3 cellular contexts compared by ENCODE assay signal in the genomic region with DNA sequence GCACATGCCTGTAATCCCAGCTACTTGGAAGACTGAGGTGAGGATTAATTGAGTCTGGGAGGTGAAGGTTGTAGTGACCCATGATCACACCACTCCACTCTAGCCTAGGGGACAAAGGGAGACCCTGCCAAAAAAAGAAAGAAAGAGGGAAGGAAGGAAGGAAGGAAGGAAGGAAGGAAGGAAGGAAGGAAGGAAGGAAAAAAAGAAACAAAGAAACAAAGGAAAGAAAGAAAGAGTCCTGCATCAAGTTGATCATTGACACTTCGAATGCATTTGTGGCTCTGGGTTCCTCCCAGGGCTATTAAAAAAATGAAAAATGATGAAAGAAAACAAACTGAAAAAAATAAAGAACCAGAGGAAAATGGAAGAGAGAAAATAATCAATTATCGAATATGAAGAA.
A peak's percentile ranks its signal among the peaks of the same experiment; 100 is the strongest.
TF ChIP-seq lines count a peak whose summit lies in the region.

No MANE protein-coding gene starts in this region.

TF ChIP-seq in HEK293, 187 proteins besides CTCF, POLR2A, EP300 and RAD21:
- TF ChIP-seq, protein P1, sequence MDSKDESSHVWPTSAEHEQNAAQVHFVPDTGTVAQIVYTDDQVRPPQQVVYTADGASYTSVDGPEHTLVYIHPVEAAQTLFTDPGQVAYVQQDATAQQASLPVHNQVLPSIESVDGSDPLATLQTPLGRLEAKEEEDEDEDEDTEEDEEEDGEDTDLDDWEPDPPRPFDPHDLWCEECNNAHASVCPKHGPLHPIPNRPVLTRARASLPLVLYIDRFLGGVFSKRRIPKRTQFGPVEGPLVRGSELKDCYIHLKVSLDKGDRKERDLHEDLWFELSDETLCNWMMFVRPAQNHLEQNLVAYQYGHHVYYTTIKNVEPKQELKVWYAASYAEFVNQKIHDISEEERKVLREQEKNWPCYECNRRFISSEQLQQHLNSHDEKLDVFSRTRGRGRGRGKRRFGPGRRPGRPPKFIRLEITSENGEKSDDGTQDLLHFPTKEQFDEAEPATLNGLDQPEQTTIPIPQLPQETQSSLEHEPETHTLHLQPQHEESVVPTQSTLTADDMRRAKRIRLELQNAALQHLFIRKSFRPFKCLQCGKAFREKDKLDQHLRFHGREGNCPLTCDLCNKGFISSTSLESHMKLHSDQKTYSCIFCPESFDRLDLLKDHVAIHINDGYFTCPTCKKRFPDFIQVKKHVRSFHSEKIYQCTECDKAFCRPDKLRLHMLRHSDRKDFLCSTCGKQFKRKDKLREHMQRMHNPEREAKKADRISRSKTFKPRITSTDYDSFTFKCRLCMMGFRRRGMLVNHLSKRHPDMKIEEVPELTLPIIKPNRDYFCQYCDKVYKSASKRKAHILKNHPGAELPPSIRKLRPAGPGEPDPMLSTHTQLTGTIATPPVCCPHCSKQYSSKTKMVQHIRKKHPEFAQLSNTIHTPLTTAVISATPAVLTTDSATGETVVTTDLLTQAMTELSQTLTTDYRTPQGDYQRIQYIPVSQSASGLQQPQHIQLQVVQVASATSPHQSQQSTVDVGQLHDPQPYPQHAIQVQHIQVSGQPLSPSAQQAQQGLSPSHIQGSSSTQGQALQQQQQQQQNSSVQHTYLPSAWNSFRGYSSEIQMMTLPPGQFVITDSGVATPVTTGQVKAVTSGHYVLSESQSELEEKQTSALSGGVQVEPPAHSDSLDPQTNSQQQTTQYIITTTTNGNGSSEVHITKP (tag by site-specific recombination; IDR thresholded peaks at IDR 0.05) = no peak
- TF ChIP-seq ZNF366 (tag by site-specific recombination; conservative IDR thresholded peaks at IDR 0.05) = peak; percentile 93

TF ChIP-seq in K562, 482 proteins besides CTCF, POLR2A, EP300 and RAD21:
- peak; percentile 12; the same call in 1 of the 2 replicates for TF ChIP-seq HBP1 (CRISPR knock-in tag; IDR thresholded peaks at IDR 0.05)
- TF ChIP-seq, protein P2, sequence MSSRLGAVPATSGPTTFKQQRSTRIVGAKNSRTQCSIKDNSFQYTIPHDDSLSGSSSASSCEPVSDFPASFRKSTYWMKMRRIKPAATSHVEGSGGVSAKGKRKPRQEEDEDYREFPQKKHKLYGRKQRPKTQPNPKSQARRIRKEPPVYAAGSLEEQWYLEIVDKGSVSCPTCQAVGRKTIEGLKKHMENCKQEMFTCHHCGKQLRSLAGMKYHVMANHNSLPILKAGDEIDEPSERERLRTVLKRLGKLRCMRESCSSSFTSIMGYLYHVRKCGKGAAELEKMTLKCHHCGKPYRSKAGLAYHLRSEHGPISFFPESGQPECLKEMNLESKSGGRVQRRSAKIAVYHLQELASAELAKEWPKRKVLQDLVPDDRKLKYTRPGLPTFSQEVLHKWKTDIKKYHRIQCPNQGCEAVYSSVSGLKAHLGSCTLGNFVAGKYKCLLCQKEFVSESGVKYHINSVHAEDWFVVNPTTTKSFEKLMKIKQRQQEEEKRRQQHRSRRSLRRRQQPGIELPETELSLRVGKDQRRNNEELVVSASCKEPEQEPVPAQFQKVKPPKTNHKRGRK (tag; IDR thresholded peaks at IDR 0.05) = peak; percentile 84
- no peak for TF ChIP-seq MAFF (IDR thresholded peaks at IDR 0.05; ENCODE audit: low read length)
- TF ChIP-seq, protein P3, sequence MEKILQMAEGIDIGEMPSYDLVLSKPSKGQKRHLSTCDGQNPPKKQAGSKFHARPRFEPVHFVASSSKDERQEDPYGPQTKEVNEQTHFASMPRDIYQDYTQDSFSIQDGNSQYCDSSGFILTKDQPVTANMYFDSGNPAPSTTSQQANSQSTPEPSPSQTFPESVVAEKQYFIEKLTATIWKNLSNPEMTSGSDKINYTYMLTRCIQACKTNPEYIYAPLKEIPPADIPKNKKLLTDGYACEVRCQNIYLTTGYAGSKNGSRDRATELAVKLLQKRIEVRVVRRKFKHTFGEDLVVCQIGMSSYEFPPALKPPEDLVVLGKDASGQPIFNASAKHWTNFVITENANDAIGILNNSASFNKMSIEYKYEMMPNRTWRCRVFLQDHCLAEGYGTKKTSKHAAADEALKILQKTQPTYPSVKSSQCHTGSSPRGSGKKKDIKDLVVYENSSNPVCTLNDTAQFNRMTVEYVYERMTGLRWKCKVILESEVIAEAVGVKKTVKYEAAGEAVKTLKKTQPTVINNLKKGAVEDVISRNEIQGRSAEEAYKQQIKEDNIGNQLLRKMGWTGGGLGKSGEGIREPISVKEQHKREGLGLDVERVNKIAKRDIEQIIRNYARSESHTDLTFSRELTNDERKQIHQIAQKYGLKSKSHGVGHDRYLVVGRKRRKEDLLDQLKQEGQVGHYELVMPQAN (IDR thresholded peaks at IDR 0.05; ENCODE audit: borderline replicate concordance) = no peak

TF ChIP-seq in SK-N-SH, 30 proteins besides CTCF, POLR2A, EP300 and RAD21:
- TF ChIP-seq, protein P4, sequence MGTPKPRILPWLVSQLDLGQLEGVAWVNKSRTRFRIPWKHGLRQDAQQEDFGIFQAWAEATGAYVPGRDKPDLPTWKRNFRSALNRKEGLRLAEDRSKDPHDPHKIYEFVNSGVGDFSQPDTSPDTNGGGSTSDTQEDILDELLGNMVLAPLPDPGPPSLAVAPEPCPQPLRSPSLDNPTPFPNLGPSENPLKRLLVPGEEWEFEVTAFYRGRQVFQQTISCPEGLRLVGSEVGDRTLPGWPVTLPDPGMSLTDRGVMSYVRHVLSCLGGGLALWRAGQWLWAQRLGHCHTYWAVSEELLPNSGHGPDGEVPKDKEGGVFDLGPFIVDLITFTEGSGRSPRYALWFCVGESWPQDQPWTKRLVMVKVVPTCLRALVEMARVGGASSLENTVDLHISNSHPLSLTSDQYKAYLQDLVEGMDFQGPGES (IDR thresholded peaks at IDR 0.05; ENCODE audit: low read depth, low read length) = no peak
- TF ChIP-seq, protein P5, sequence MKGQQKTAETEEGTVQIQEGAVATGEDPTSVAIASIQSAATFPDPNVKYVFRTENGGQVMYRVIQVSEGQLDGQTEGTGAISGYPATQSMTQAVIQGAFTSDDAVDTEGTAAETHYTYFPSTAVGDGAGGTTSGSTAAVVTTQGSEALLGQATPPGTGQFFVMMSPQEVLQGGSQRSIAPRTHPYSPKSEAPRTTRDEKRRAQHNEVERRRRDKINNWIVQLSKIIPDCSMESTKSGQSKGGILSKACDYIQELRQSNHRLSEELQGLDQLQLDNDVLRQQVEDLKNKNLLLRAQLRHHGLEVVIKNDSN (IDR thresholded peaks at IDR 0.05; ENCODE audit: borderline replicate concordance, low read depth) = no peak
- no peak for TF ChIP-seq REST (IDR thresholded peaks at IDR 0.05; ENCODE audit: low read depth, low read length)
TF ChIP-seq in SK-N-SH: peak in this region for 0.
